Comparison of ENCODE assay signal across 1 cellular context in the genomic region with DNA sequence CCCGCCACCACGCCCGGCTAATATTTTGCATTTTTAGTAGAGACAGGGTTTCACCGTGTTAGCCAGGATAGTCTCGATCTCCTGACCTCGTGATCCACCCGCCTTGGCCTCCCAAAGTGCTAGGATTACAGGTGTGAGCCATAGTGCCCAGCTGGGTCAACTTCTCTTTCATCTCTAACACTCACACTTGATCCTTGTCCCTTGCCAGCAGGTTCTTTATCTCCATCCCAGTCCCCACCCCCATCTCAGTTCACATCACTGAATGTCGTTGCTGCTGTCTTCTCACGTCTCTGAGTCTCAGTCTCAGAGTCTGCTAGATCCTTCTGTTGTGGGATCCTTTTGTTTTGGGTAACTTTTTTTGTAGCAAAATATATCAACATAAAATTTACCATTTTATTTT.
A peak's percentile ranks its signal among the peaks of the same experiment; 100 is the strongest.
TF ChIP-seq lines count a peak whose summit lies in the region.

No MANE protein-coding gene starts in this region.

TF ChIP-seq in HepG2, 621 proteins besides CTCF, POLR2A, EP300 and RAD21:
- TF ChIP-seq ZNF460 (CRISPR knock-in tag; IDR thresholded peaks at IDR 0.05; ENCODE audit: borderline replicate concordance): peak; percentile 68; the same call in 1 of the 2 replicates
